ENCODE assay signal across 28 cellular contexts in genomic region chr20:37703338-37703660, GRCh38.
"Had no signal": no experiment of that assay in that cellular context is flagged by ENCODE, and none has a peak within 500 bp of the region (broad histone marks: within the 10 kb centered on the region; RNA-seq: fewer than 3 reads in every experiment).

No MANE protein-coding gene starts in this region.

- H3K9me3 ChIP-seq: colonic mucosa, gastroesophageal sphincter, ovary, suprapubic skin, transverse colon, vagina had no signal

- ATAC-seq: esophagus mucosa; foreskin keratinocyte; gastroesophageal sphincter; heart left ventricle; left lobe of liver; natural killer cell; sciatic nerve; stimulated activated naive CD8-positive, alpha-beta T cell treated with anti-CD3 and anti-CD28 coated beads, Interleukin-15, amount 100 ng/mL, for 72 hours had no signal

- H3K27ac ChIP-seq: colonic mucosa, epithelial cell of prostate, foreskin keratinocyte, gastroesophageal sphincter, heart left ventricle, ovary, suprapubic skin, transverse colon, vagina had no signal

- H3K27me3 Mint-ChIP-seq: dendritic cell treated with granulocyte-macrophage colony-stimulating factor and Interleukin-4, amounts not matched to agents 40 ng/mL and 50 ng/mL, for 4 days; memory B cell; stimulated activated naive CD8-positive, alpha-beta T cell treated with anti-CD3 and anti-CD28 coated beads, Interleukin-15, amount 100 ng/mL, for 72 hours had no signal

- H3K27ac Mint-ChIP-seq: dendritic cell treated with granulocyte-macrophage colony-stimulating factor and Interleukin-4, amounts not matched to agents 40 ng/mL and 50 ng/mL, for 4 days; endodermal cell; memory B cell; natural killer cell; stimulated activated naive CD8-positive, alpha-beta T cell treated with anti-CD3 and anti-CD28 coated beads, Interleukin-15, amount 100 ng/mL, for 72 hours had no signal

- DNase-seq: colonic mucosa; effector CD8-positive, alpha-beta T cell; endodermal cell; foreskin keratinocyte; heart left ventricle; kidney; natural killer cell; occipital lobe; ovary; stimulated activated CD4-positive, alpha-beta T cell treated with anti-CD3 and anti-CD28 coated beads, Interleukin-12 subunit alpha, Interleukin-12 subunit beta, amount 100 ng/mL, for 4 hours; stimulated activated CD4-positive, alpha-beta T cell treated with anti-CD3 and anti-CD28 coated beads, Interleukin-1b, Interleukin-23, amount 100 ng/mL, for 48 hours; stimulated activated CD4-positive, alpha-beta T cell treated with anti-CD3 and anti-CD28 coated beads, Interleukin-4, amount 100 ng/mL, for 1 hour; stimulated activated CD8-positive, alpha-beta memory T cell treated with anti-CD3 and anti-CD28 coated beads, Interleukin-4, amount 100 ng/mL, for 48 hours; stimulated activated naive CD4-positive, alpha-beta T cell; stimulated activated naive CD8-positive, alpha-beta T cell treated with anti-CD3 and anti-CD28 coated beads, Interleukin-15, amount 100 ng/mL, for 72 hours; transverse colon had no signal

- H3K9me3 Mint-ChIP-seq: dendritic cell treated with granulocyte-macrophage colony-stimulating factor and Interleukin-4, amounts not matched to agents 40 ng/mL and 50 ng/mL, for 4 days; memory B cell; natural killer cell; stimulated activated naive CD8-positive, alpha-beta T cell treated with anti-CD3 and anti-CD28 coated beads, Interleukin-15, amount 100 ng/mL, for 72 hours had no signal

- H3K4me1 ChIP-seq: colonic mucosa, foreskin keratinocyte, suprapubic skin had no signal

- H3K4me3 ChIP-seq: colonic mucosa, gastroesophageal sphincter, heart left ventricle, hepatocyte, lung, ovary, smooth muscle cell, suprapubic skin, transverse colon, vagina had no signal

- H3K27me3 ChIP-seq: colonic mucosa, foreskin keratinocyte, gastroesophageal sphincter, heart left ventricle, hepatocyte, ovary, suprapubic skin, transverse colon, vagina had no signal

- H2AFZ ChIP-seq: hepatocyte had no signal

- H3K36me3 ChIP-seq: colonic mucosa, gastroesophageal sphincter, heart left ventricle, ovary, suprapubic skin, transverse colon, vagina had no signal

- H3K4me3 Mint-ChIP-seq: dendritic cell treated with granulocyte-macrophage colony-stimulating factor and Interleukin-4, amounts not matched to agents 40 ng/mL and 50 ng/mL, for 4 days; endodermal cell; memory B cell; natural killer cell; stimulated activated naive CD8-positive, alpha-beta T cell treated with anti-CD3 and anti-CD28 coated beads, Interleukin-15, amount 100 ng/mL, for 72 hours had no signal

- H3K4me1 Mint-ChIP-seq: endodermal cell had no signal

- H3K36me3 Mint-ChIP-seq: natural killer cell had no signal

- H3K4me2 ChIP-seq: hepatocyte, smooth muscle cell had no signal
